In genomic region chr2:223837290-223838061, GRCh38 we compare ENCODE assay signal across 1 cellular context.
TF ChIP-seq lines count a peak whose summit lies in the region.

AP1S3 (minus strand) TSS chr2:223837582; CDS start chr2:223837450, 132 bp downstream.

TF ChIP-seq in HepG2, 621 proteins besides CTCF, POLR2A, EP300 and RAD21 (continued from another document and continues in another):
- TF ChIP-seq ZNF687 (CRISPR knock-in tag; IDR thresholded peaks at IDR 0.05) (peak; percentile 86), ZNF513 (CRISPR knock-in tag; conservative IDR thresholded peaks at IDR 0.05) (no peak), BORCS8-MEF2B (CRISPR knock-in tag; IDR thresholded peaks at IDR 0.05) (peak; percentile 51; the same call in 1 of the 2 replicates), RBM39 (IDR thresholded peaks at IDR 0.05; ENCODE audit: low read depth, low read length, poor library complexity, severe bottlenecking) (no peak), ZMYM4 (CRISPR knock-in tag; IDR thresholded peaks at IDR 0.05) (peak; percentile 35), ZBTB33 (CRISPR knock-in tag; IDR thresholded peaks at IDR 0.05) (no peak), KDM3A (CRISPR knock-in tag; IDR thresholded peaks at IDR 0.05; ENCODE audit: low read depth) (0 out of 2 replicates have a peak, but pooled peaks have one; percentile 24), TBX2 (CRISPR knock-in tag; IDR thresholded peaks at IDR 0.05; ENCODE audit: borderline replicate concordance) (peak; percentile 62; the same call in 1 of the 2 replicates), ZNF557 (CRISPR knock-in tag; IDR thresholded peaks at IDR 0.05) (no peak), MAFF (IDR thresholded peaks at IDR 0.05; ENCODE audit: low read depth, low read length) (no peak), HINFP (CRISPR knock-in tag; IDR thresholded peaks at IDR 0.05; ENCODE audit: low read depth) (no peak), ZNF639 (CRISPR knock-in tag; conservative IDR thresholded peaks at IDR 0.05) (no peak), KDM5A (IDR thresholded peaks at IDR 0.05; ENCODE audit: borderline replicate concordance, low read length) (no peak), MLXIP (CRISPR knock-in tag; IDR thresholded peaks at IDR 0.05; ENCODE audit: borderline replicate concordance) (no peak), ZBTB38 (CRISPR knock-in tag; IDR thresholded peaks at IDR 0.05) (peak; percentile 79; the same call in 1 of the 2 replicates), TOPORS (CRISPR knock-in tag; IDR thresholded peaks at IDR 0.05) (0 out of 2 replicates have a peak, but pooled peaks have one; percentile 49), ZNF350 (CRISPR knock-in tag; IDR thresholded peaks at IDR 0.05; ENCODE audit: borderline replicate concordance, low read depth) (no peak), POGK (CRISPR knock-in tag; conservative IDR thresholded peaks at IDR 0.05) (peak; percentile 70), HNF1A (IDR thresholded peaks at IDR 0.05; ENCODE audit: low read depth) (no peak), HNF1A (CRISPR knock-in tag; IDR thresholded peaks at IDR 0.05; ENCODE audit: borderline replicate concordance) (peak; percentile 36; the same call in 1 of the 2 replicates), ZNF574 (CRISPR knock-in tag; IDR thresholded peaks at IDR 0.05) (peak; percentile 48; the same call in 1 of the 2 replicates), ZC3H13 (CRISPR knock-in tag; IDR thresholded peaks at IDR 0.05) (no peak), ZNF512B (CRISPR knock-in tag; IDR thresholded peaks at IDR 0.05; ENCODE audit: borderline replicate concordance) (peak; percentile 52)
